Comparison of ENCODE assay signal across 18 cellular contexts in genomic region chr22:46023558-46023981, GRCh38. TPM values are rescaled to one million over a fixed set of nuclear protein-coding genes. Genes with fewer than 3 reads are reported as not detected.
DNase-seq lines count a peak whose midpoint lies in the region; ATAC-seq, FAIRE-seq and TF ChIP-seq lines count a peak whose summit lies in the region.
"Had no signal": no experiment of that assay in that cellular context is flagged by ENCODE, and none has a peak within 500 bp of the region (broad histone marks: within the 10 kb centered on the region; RNA-seq: fewer than 3 reads in every experiment).

No MANE protein-coding gene starts in this region.

- H3K27ac ChIP-seq in HCT116 (ENCODE audit: low read depth, low read length) (no peak overlapping the region), ascending aorta (peak overlapping the region; percentile 37 to 54), heart left ventricle (peak overlapping the region in 2 of 12 donors; percentile 35 to 54), spleen (no peak overlapping the region)
- H3K27ac ChIP-seq: WERI-Rb-1 had no signal

- peaks cover 12% of the 10 kb centered on the region for H3K27me3 Mint-ChIP-seq in glutamatergic neuron (ENCODE audit: unreplicated experiment)

- 71 to 82% (median 76%) methylated on average over 11 to 14 of the region's 14 CpGs for WGBS in heart left ventricle, 4 donors
- WGBS in spleen, 5 donors = 85 to 90% (median 88%) methylated on average over 10 to 14 of the region's 14 CpGs

- TF ChIP-seq RAD21 in HCT116 (IDR thresholded peaks at IDR 0.05; ENCODE audit: low read depth) = no peak

- FAIRE-seq in GM12892 (lab: Jason Lieb, UNC) = no peak
- FAIRE-seq in GM19239 (lab: Jason Lieb, UNC) = no peak
- FAIRE-seq: islet of Langerhans, small intestine had no signal

- no peak; the same call in 1 of the 2 replicates for ATAC-seq in HCT116
- ATAC-seq in heart left ventricle = peak in 1 of 4 donors; percentile 74
- no peak for ATAC-seq in HG03457 (IDR thresholded peaks at IDR 0.05; ENCODE audit: unreplicated experiment)
- ATAC-seq: CD8-positive, alpha-beta T cell; naive thymus-derived CD8-positive, alpha-beta T cell had no signal

- H3K36me3 Mint-ChIP-seq in glutamatergic neuron (ENCODE audit: unreplicated experiment) = no peaks in the 10 kb centered on the region
- H3K36me3 Mint-ChIP-seq: activated naive CD8-positive, alpha-beta T cell; CD8-positive, alpha-beta T cell; naive thymus-derived CD8-positive, alpha-beta T cell had no signal

- no peaks in the 10 kb centered on the region for H3K27me3 ChIP-seq in HCT116 (ENCODE audit: insufficient read depth, low read length)
- H3K27me3 ChIP-seq in ascending aorta = no peaks in the 10 kb centered on the region
- H3K27me3 ChIP-seq in heart left ventricle = peaks cover 0 to 7% (median 0%) of the 10 kb centered on the region in 9 donors
- peaks cover 0 to 41% (median 5%) of the 10 kb centered on the region in 7 donors for H3K27me3 ChIP-seq in spleen (replicated peaks in 1 of 7)

- peaks cover 3% of the 10 kb centered on the region for H3K4me1 Mint-ChIP-seq in glutamatergic neuron (ENCODE audit: low read depth, unreplicated experiment)

- BruUV-seq in HCT116 (replicated peaks; lab: Mats Ljungman, UMichigan) = no TSS peak

- POLR2A ChIA-PET in HCT116 (lab: Charles Lee) = no interaction called here

- H3K9me3 ChIP-seq in HCT116 (ENCODE audit: control insufficient read depth in 1 of 2, insufficient read depth in 1 of 2, low read depth in 1 of 2, low read length in 2 of 2) (no peaks in the 10 kb centered on the region), ascending aorta (no peaks in the 10 kb centered on the region), heart left ventricle (no peaks in the 10 kb centered on the region), spleen (no peaks in the 10 kb centered on the region)

- intact Hi-C loops in HCT116 (cut with micrococcal nuclease) = no loop called here
- intact Hi-C loops in ascending aorta (cut with DNase I) = no loop called here
- intact Hi-C loops in heart left ventricle (cut with DNase I) = no loop called here
- intact Hi-C loops in spleen (cut with DNase I; ENCODE audit: low total_unique reads) = no loop called here

- no peaks in the 10 kb centered on the region for H4K20me1 ChIP-seq in HCT116 (ENCODE audit: insufficient read depth)

- H2AFZ ChIP-seq in HCT116 (ENCODE audit: low read depth, low read length, poor library complexity, severe bottlenecking) = no peak overlapping the region

- no peaks in the 10 kb centered on the region for H3K36me3 ChIP-seq in HCT116 (ENCODE audit: control insufficient read depth in 1 of 2, insufficient read depth in 2 of 2, low read length in 2 of 2)
- H3K36me3 ChIP-seq in ascending aorta = no peaks in the 10 kb centered on the region
- no peaks in the 10 kb centered on the region for H3K36me3 ChIP-seq in heart left ventricle
- H3K36me3 ChIP-seq in spleen = no peaks in the 10 kb centered on the region
- H3K36me3 ChIP-seq: WERI-Rb-1 had no signal

- H3K27ac Mint-ChIP-seq in glutamatergic neuron (ENCODE audit: unreplicated experiment) = no peak overlapping the region
- H3K27ac Mint-ChIP-seq: activated naive CD8-positive, alpha-beta T cell; CD8-positive, alpha-beta T cell; HFFc6 had no signal

- no peak overlapping the region for H3K4me3 Mint-ChIP-seq in glutamatergic neuron (ENCODE audit: unreplicated experiment)
- H3K4me3 Mint-ChIP-seq: activated naive CD8-positive, alpha-beta T cell; CD8-positive, alpha-beta T cell; HFFc6; naive thymus-derived CD8-positive, alpha-beta T cell had no signal

- DNase-seq in HCT116 (ENCODE audit: low read depth, low spot score) (no peak), ascending aorta (ENCODE audit: low spot score in 2 of 2) (peak; percentile 34 to 83), heart left ventricle (peak in 3 of 5 donors; percentile 20 to 49 (median 42)), spleen (peak; percentile 54), glutamatergic neuron (no peak), GM12892 (ENCODE audit: insufficient read length) (no peak), GM19239 (ENCODE audit: insufficient read length, low spot score) (no peak)
- DNase-seq: CD8-positive, alpha-beta T cell; cortex of kidney; foreskin melanocyte; HFFc6; NCI-H2171 treated with DMSO at 0.1 percent for 48 hours; small intestine; WERI-Rb-1 had no signal

- no peak for TF ChIP-seq CTCF in HCT116 (IDR thresholded peaks at IDR 0.05 in 2 of 3, conservative IDR thresholded peaks at IDR 0.05 in 1 of 3; ENCODE audit: borderline replicate concordance in 1 of 3, insufficient read depth in 1 of 3, low read depth in 2 of 3, low read length in 2 of 3)
- TF ChIP-seq CTCF in ascending aorta (IDR thresholded peaks at IDR 0.05) = no peak
- TF ChIP-seq CTCF in heart left ventricle (IDR thresholded peaks at IDR 0.05) = no peak
- TF ChIP-seq CTCF in spleen (IDR thresholded peaks at IDR 0.05 in 8 of 11, conservative IDR thresholded peaks at IDR 0.05 in 3 of 11) = no peak
- TF ChIP-seq CTCF in glutamatergic neuron (IDR thresholded peaks at IDR 0.05; ENCODE audit: partially characterized antibody, unreplicated experiment) = no peak

- H3K9me3 Mint-ChIP-seq in glutamatergic neuron (ENCODE audit: unreplicated experiment) = peaks cover 10% of the 10 kb centered on the region
- H3K9me3 Mint-ChIP-seq: CD8-positive, alpha-beta T cell; HFFc6; naive thymus-derived CD8-positive, alpha-beta T cell had no signal

- H3K4me3 ChIP-seq in HCT116 (replicated peaks in 1 of 2; ENCODE audit: low read depth in 1 of 2, low read length in 2 of 2) (no peak overlapping the region), ascending aorta (no peak overlapping the region), heart left ventricle (no peak overlapping the region), spleen (no peak overlapping the region)

- RAD21 ChIA-PET in HCT116 (lab: Charles Lee; ENCODE audit: low non-redundant PET in 1 of 2, low total read pairs in 2 of 2, uncharacterized antibody in 2 of 2, unreplicated experiment in 2 of 2) = no interaction called here

- no peaks in the 10 kb centered on the region for H3K9me2 ChIP-seq in HCT116 (ENCODE audit: insufficient read depth)

- H3K9ac ChIP-seq in HCT116 (ENCODE audit: low read length) = peak overlapping the region; percentile 14; the same call in 1 of the 2 replicates

- TF ChIP-seq POLR2A in HCT116 (IDR thresholded peaks at IDR 0.05; ENCODE audit: borderline replicate concordance, extremely low read depth, insufficient read depth, insufficient read length) = no peak
- TF ChIP-seq POLR2A in heart left ventricle (IDR thresholded peaks at IDR 0.05) = no peak
- TF ChIP-seq POLR2A in spleen (IDR thresholded peaks at IDR 0.05) = no peak
- no peak for TF ChIP-seq POLR2A in GM12892 (IDR thresholded peaks at IDR 0.05; ENCODE audit: low read depth, low read length)

- H3K79me2 ChIP-seq in HCT116 (ENCODE audit: insufficient read depth, low read length) = no peaks in the 10 kb centered on the region

- CTCF ChIA-PET in HCT116 (lab: Charles Lee) = interaction anchor here (1.1 kb wide), 1 partner anchor 17 kb away, joined by 3 read pairs; no protein-coding TSS in a partner anchor

- H3K4me1 ChIP-seq in HCT116 (ENCODE audit: control insufficient read depth in 1 of 2, insufficient read depth in 2 of 2, low read length in 2 of 2) (peaks cover 5 to 16% of the 10 kb centered on the region in 2 experiments; a peak in 2 of 4 replicates), ascending aorta (peaks cover 0 to 7% of the 10 kb centered on the region in 2 donors), heart left ventricle (peaks cover 0 to 22% (median 13%) of the 10 kb centered on the region in 12 donors), spleen (peaks cover 0 to 34% (median 18%) of the 10 kb centered on the region in 6 donors)

- H3K4me2 ChIP-seq in HCT116 (ENCODE audit: low read length) = peak overlapping the region; percentile 20; the same call in 1 of the 2 replicates

TF ChIP-seq in HCT116, 20 proteins besides CTCF, POLR2A, EP300 and RAD21 (continues in another document):
- TF ChIP-seq ZNF274 (IDR thresholded peaks at IDR 0.05; ENCODE audit: low read depth, low read length) = no peak
- no peak for TF ChIP-seq ZBTB33 (IDR thresholded peaks at IDR 0.05; ENCODE audit: extremely low read depth, insufficient replicate concordance, low read length)
- TF ChIP-seq CEBPB (IDR thresholded peaks at IDR 0.05; ENCODE audit: low read depth) = no peak
- peak; percentile 64 for TF ChIP-seq SRF (IDR thresholded peaks at IDR 0.05; ENCODE audit: low read depth)
- TF ChIP-seq SIN3A (IDR thresholded peaks at IDR 0.05; ENCODE audit: low read depth) = no peak
- no peak for TF ChIP-seq ELF1 (IDR thresholded peaks at IDR 0.05; ENCODE audit: borderline replicate concordance, low read depth)
- TF ChIP-seq ATF3 (IDR thresholded peaks at IDR 0.05) = no peak
- TF ChIP-seq EZH2phosphoT487 (IDR thresholded peaks at IDR 0.05; ENCODE audit: borderline replicate concordance) = no peak
- no peak for TF ChIP-seq CBX3 (IDR thresholded peaks at IDR 0.05; ENCODE audit: low read depth)
- TF ChIP-seq POLR2AphosphoS5 (IDR thresholded peaks at IDR 0.05; ENCODE audit: low read depth, low read length) = no peak
- TF ChIP-seq MAX (IDR thresholded peaks at IDR 0.05) = no peak

RNA-seq across cellular contexts. Expression of gene WNT7B, which starts 46.6 kb away (rescaled TPM):
- 10.5 TPM for total RNA-seq in HCT116 (2021; ENCODE audit: unreplicated experiment)
- 12.9 and 15.2 TPM in 2 replicates for polyA plus RNA-seq in HCT116 (2012)
- total RNA-seq in ascending aorta = not detected
- under 1 TPM in 1 of 9 donors, not detected in 8; 0.36 TPM for total RNA-seq in heart left ventricle
- polyA plus RNA-seq in heart left ventricle = not detected
- not detected for total RNA-seq in spleen
- not detected for polyA plus RNA-seq in spleen
- total RNA-seq in glutamatergic neuron (ENCODE audit: unreplicated experiment) = 0.37 TPM
- 0.23 TPM for polyA plus RNA-seq in GM12892 (2012; ENCODE audit: missing spikeins)
- total RNA-seq: CD8-positive, alpha-beta T cell; naive thymus-derived CD8-positive, alpha-beta T cell had no signal
- polyA plus RNA-seq: naive thymus-derived CD8-positive, alpha-beta T cell had no signal

Comparison
In these comparisons a context has a peak if more than half of its experiments do, and no peak if none do; other contexts are left out.
1. DNase-seq: peak in ascending aorta (2 of 2), heart left ventricle (3 of 5) and spleen (single experiment); none in HCT116 (single experiment), glutamatergic neuron (single experiment), GM12892 (single experiment) and GM19239 (single experiment).
2. H3K27ac ChIP-seq: peak in ascending aorta (2 of 2); none in HCT116 (single experiment) and spleen (0 of 8).